Comparison of ENCODE assay signal across 2 cellular contexts in genomic region chr22:41290262-41291221, GRCh38.
TF ChIP-seq lines count a peak whose summit lies in the region.

No MANE protein-coding gene starts in this region.

TF ChIP-seq in GM23338, 12 proteins besides CTCF, POLR2A, EP300 and RAD21:
- TF ChIP-seq, protein P1, sequence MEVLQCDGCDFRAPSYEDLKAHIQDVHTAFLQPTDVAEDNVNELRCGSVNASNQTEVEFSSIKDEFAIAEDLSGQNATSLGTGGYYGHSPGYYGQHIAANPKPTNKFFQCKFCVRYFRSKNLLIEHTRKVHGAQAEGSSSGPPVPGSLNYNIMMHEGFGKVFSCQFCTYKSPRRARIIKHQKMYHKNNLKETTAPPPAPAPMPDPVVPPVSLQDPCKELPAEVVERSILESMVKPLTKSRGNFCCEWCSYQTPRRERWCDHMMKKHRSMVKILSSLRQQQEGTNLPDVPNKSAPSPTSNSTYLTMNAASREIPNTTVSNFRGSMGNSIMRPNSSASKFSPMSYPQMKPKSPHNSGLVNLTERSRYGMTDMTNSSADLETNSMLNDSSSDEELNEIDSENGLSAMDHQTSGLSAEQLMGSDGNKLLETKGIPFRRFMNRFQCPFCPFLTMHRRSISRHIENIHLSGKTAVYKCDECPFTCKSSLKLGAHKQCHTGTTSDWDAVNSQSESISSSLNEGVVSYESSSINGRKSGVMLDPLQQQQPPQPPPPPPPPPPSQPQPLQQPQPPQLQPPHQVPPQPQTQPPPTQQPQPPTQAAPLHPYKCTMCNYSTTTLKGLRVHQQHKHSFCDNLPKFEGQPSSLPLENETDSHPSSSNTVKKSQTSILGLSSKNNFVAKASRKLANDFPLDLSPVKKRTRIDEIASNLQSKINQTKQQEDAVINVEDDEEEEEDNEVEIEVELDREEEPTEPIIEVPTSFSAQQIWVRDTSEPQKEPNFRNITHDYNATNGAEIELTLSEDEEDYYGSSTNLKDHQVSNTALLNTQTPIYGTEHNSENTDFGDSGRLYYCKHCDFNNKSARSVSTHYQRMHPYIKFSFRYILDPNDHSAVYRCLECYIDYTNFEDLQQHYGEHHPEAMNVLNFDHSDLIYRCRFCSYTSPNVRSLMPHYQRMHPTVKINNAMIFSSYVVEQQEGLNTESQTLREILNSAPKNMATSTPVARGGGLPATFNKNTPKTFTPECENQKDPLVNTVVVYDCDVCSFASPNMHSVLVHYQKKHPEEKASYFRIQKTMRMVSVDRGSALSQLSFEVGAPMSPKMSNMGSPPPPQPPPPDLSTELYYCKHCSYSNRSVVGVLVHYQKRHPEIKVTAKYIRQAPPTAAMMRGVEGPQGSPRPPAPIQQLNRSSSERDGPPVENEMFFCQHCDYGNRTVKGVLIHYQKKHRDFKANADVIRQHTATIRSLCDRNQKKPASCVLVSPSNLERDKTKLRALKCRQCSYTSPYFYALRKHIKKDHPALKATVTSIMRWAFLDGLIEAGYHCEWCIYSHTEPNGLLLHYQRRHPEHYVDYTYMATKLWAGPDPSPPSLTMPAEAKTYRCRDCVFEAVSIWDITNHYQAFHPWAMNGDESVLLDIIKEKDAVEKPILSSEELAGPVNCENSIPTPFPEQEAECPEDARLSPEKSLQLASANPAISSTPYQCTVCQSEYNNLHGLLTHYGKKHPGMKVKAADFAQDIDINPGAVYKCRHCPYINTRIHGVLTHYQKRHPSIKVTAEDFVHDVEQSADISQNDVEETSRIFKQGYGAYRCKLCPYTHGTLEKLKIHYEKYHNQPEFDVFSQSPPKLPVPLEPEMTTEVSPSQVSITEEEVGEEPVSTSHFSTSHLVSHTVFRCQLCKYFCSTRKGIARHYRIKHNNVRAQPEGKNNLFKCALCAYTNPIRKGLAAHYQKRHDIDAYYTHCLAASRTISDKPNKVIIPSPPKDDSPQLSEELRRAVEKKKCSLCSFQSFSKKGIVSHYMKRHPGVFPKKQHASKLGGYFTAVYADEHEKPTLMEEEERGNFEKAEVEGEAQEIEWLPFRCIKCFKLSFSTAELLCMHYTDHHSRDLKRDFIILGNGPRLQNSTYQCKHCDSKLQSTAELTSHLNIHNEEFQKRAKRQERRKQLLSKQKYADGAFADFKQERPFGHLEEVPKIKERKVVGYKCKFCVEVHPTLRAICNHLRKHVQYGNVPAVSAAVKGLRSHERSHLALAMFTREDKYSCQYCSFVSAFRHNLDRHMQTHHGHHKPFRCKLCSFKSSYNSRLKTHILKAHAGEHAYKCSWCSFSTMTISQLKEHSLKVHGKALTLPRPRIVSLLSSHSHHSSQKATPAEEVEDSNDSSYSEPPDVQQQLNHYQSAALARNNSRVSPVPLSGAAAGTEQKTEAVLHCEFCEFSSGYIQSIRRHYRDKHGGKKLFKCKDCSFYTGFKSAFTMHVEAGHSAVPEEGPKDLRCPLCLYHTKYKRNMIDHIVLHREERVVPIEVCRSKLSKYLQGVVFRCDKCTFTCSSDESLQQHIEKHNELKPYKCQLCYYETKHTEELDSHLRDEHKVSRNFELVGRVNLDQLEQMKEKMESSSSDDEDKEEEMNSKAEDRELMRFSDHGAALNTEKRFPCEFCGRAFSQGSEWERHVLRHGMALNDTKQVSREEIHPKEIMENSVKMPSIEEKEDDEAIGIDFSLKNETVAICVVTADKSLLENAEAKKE (CRISPR knock-in tag; IDR thresholded peaks at IDR 0.05), result no peak
- TF ChIP-seq EZH2 (IDR thresholded peaks at IDR 0.05; ENCODE audit: low read depth, unreplicated experiment), result no peak
- TF ChIP-seq, protein P2, sequence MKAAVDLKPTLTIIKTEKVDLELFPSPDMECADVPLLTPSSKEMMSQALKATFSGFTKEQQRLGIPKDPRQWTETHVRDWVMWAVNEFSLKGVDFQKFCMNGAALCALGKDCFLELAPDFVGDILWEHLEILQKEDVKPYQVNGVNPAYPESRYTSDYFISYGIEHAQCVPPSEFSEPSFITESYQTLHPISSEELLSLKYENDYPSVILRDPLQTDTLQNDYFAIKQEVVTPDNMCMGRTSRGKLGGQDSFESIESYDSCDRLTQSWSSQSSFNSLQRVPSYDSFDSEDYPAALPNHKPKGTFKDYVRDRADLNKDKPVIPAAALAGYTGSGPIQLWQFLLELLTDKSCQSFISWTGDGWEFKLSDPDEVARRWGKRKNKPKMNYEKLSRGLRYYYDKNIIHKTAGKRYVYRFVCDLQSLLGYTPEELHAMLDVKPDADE (IDR thresholded peaks at IDR 0.05), result no peak
- TF ChIP-seq STAT1 (IDR thresholded peaks at IDR 0.05; ENCODE audit: unreplicated experiment), result no peak
- no peak for TF ChIP-seq REST (IDR thresholded peaks at IDR 0.05; ENCODE audit: unreplicated experiment)
- TF ChIP-seq EZH2phosphoT487 (IDR thresholded peaks at IDR 0.05; ENCODE audit: unreplicated experiment), result no peak
- peak; percentile 37; the same call in 1 of the 2 replicates for TF ChIP-seq NANOG (IDR thresholded peaks at IDR 0.05; ENCODE audit: borderline replicate concordance)
- no peak for TF ChIP-seq POLR2AphosphoS5 (IDR thresholded peaks at IDR 0.05; ENCODE audit: low read depth)
- TF ChIP-seq CREB1 (CRISPR knock-in tag; IDR thresholded peaks at IDR 0.05; ENCODE audit: low read depth), result 0 out of 2 replicates have a peak, but pooled peaks have one; percentile 8

TF ChIP-seq in WTC11, 78 proteins besides CTCF, POLR2A, EP300 and RAD21 (continued from another document):
- TF ChIP-seq ZNF219 (CRISPR knock-in tag; IDR thresholded peaks at IDR 0.05; ENCODE audit: borderline replicate concordance) (peak; percentile 48; the same call in 1 of the 2 replicates), EMX1 (CRISPR knock-in tag; IDR thresholded peaks at IDR 0.05) (no peak), GRHL2 (CRISPR knock-in tag; IDR thresholded peaks at IDR 0.05; ENCODE audit: insufficient replicate concordance, severe bottlenecking) (no peak)
